11 cellular contexts compared by ENCODE assay signal in genomic region chr1:103108525-103109150, GRCh38. TPM values are rescaled to one million over a fixed set of nuclear protein-coding genes. Genes with fewer than 3 reads are reported as not detected.
DNase-seq lines count a peak whose midpoint lies in the region; ATAC-seq, FAIRE-seq and TF ChIP-seq lines count a peak whose summit lies in the region.
"Had no signal": no experiment of that assay in that cellular context is flagged by ENCODE, and none has a peak within 500 bp of the region (broad histone marks: within the 10 kb centered on the region; RNA-seq: fewer than 3 reads in every experiment).

No MANE protein-coding gene starts in this region.

- no peak for TF ChIP-seq POLR2A in adrenal gland (IDR thresholded peaks at IDR 0.05)

- H3K27me3 ChIP-seq in adrenal gland (no peaks in the 10 kb centered on the region), pancreas (no peaks in the 10 kb centered on the region)
- H3K27me3 ChIP-seq in CD4-positive, alpha-beta T cell (ENCODE audit: control insufficient read depth, insufficient read depth, low read length): peaks cover 29% of the 10 kb centered on the region

- H3K36me3 ChIP-seq in adrenal gland (replicated peaks in 1 of 2) (no peaks in the 10 kb centered on the region), pancreas (no peaks in the 10 kb centered on the region)

- CTCF ChIA-PET in CD4-positive, alpha-beta T cell (lab: Charles Lee): no interaction called here

- POLR2A ChIA-PET in CD4-positive, alpha-beta T cell (lab: Charles Lee): no interaction called here

- WGBS in adrenal gland, 4 donors: 6 to 22% (median 7%) methylated on average over 18 to 27 of the region's 27 CpGs
- 8 to 10% methylated on average over 27 of the region's 27 CpGs for WGBS in pancreas, 2 donors

- no peaks in the 10 kb centered on the region for H3K36me3 Mint-ChIP-seq in CD4-positive, alpha-beta T cell (ENCODE audit: low read depth)
- H3K36me3 Mint-ChIP-seq: CD8-positive, alpha-beta T cell had no signal

- no peak overlapping the region for H3K27ac Mint-ChIP-seq in CD4-positive, alpha-beta T cell
- H3K27ac Mint-ChIP-seq: CD8-positive, alpha-beta T cell had no signal

- ATAC-seq in left ventricle myocardium superior (peak; percentile 39), pancreas (peak; percentile 38 to 52 (median 42)), HG03139 (IDR thresholded peaks at IDR 0.05; ENCODE audit: unreplicated experiment) (no peak)
- no peak for ATAC-seq in CD4-positive, alpha-beta T cell (ENCODE audit: poor library complexity)
- ATAC-seq: CD8-positive, alpha-beta T cell had no signal

- TF ChIP-seq CTCF in AG09309 (IDR thresholded peaks at IDR 0.05; ENCODE audit: control insufficient read depth, insufficient read depth, low read depth, low read length, missing control alignments): no peak
- no peak for TF ChIP-seq CTCF in adrenal gland (IDR thresholded peaks at IDR 0.05)
- no peak for TF ChIP-seq CTCF in pancreas (IDR thresholded peaks at IDR 0.05)
- no peak for TF ChIP-seq CTCF in CD4-positive, alpha-beta T cell (IDR thresholded peaks at IDR 0.05)

- H3K27ac ChIP-seq in adrenal gland (no peak overlapping the region), pancreas (no peak overlapping the region)
- H3K27ac ChIP-seq in CD4-positive, alpha-beta T cell (ENCODE audit: low read depth, low read length): no peak overlapping the region
- H3K27ac ChIP-seq: SK-N-MC had no signal

- H3K9me3 ChIP-seq in adrenal gland (replicated peaks in 1 of 3) (no peaks in the 10 kb centered on the region), pancreas (no peaks in the 10 kb centered on the region)
- no peaks in the 10 kb centered on the region for H3K9me3 ChIP-seq in CD4-positive, alpha-beta T cell (ENCODE audit: control insufficient read depth, low read length)

- H3K27me3 Mint-ChIP-seq in CD4-positive, alpha-beta T cell: peaks cover 36% of the 10 kb centered on the region

- H3K4me3 ChIP-seq in AG09309 (ENCODE audit: control insufficient read depth, low read depth, low read length): peak overlapping the region; percentile 88
- H3K4me3 ChIP-seq in adrenal gland: peak overlapping the region in 1 of 4 donors; percentile 55
- H3K4me3 ChIP-seq in pancreas: peak overlapping the region; percentile 2 to 46 (median 19)
- H3K4me3 ChIP-seq: SK-N-MC had no signal

- FAIRE-seq in pancreas (lab: Jason Lieb, UNC): no peak
- FAIRE-seq: HTR-8/SVneo had no signal

- peaks cover 0 to 21% of the 10 kb centered on the region in 2 donors for H3K4me1 ChIP-seq in adrenal gland (replicated peaks in 1 of 2)
- no peaks in the 10 kb centered on the region for H3K4me1 ChIP-seq in pancreas

- H3K9me3 Mint-ChIP-seq in CD4-positive, alpha-beta T cell: no peaks in the 10 kb centered on the region
- H3K9me3 Mint-ChIP-seq: CD8-positive, alpha-beta T cell had no signal

- intact Hi-C loops in adrenal gland (cut with DNase I): loop anchor here (10.0 kb wide), 2 partner anchors 346 to 356 kb away; no protein-coding TSS in a partner anchor
- intact Hi-C loops in left ventricle myocardium superior (cut with micrococcal nuclease): loop anchor here (5.0 kb wide), 1 partner anchor 404 kb away; no protein-coding TSS in a partner anchor
- intact Hi-C loops in pancreas (cut with DNase I): loop anchor here in 1 of 3 donors (10.0 kb wide), 1 partner anchor 346 kb away; no protein-coding TSS in a partner anchor
- intact Hi-C loops in CD4-positive, alpha-beta T cell (cut with DNase I, micrococcal nuclease): no loop called here

- no peak overlapping the region for H3K4me3 Mint-ChIP-seq in CD4-positive, alpha-beta T cell
- H3K4me3 Mint-ChIP-seq: CD8-positive, alpha-beta T cell had no signal

- DNase-seq in AG09309 (ENCODE audit: low read depth) (no peak), adrenal gland (peak; percentile 22 to 50 (median 31)), left ventricle myocardium superior (no peak), pancreas (peak; percentile 4 to 63 (median 20)), NCI-H146 treated with DMSO at 0.1 percent for 48 hours (lab: John Stamatoyannopoulos, UW; ENCODE audit: unreplicated experiment) (no peak), amniotic stem cell (lab: John Stamatoyannopoulos, UW) (no peak)
- no peak for DNase-seq in CD4-positive, alpha-beta T cell
- DNase-seq: CD8-positive, alpha-beta T cell had no signal

- H3K4me1 Mint-ChIP-seq in CD4-positive, alpha-beta T cell (ENCODE audit: low read depth): peaks cover 13% of the 10 kb centered on the region

RNA-seq across cellular contexts. Expression of gene COL11A1, which starts 0.3 kb away (rescaled TPM):
- 1 to 10 TPM in 7 of 8 donors, under 1 TPM in 1; 0.27 to 5.6 (median 1.7) TPM for total RNA-seq in adrenal gland
- 1 to 10 TPM in 2 of 3 donors, under 1 TPM in 1; 0.99 to 3.6 (median 2.7) TPM for polyA plus RNA-seq in adrenal gland
- total RNA-seq in left ventricle myocardium superior: 0.42 TPM
- 1 to 10 TPM in 2 of 6 donors, under 1 TPM in 3, not detected in 1; 0.08 to 5.7 (median 0.25) TPM for total RNA-seq in pancreas
- under 1 TPM; 0.38 to 0.52 TPM for polyA plus RNA-seq in pancreas
- not detected for total RNA-seq in CD4-positive, alpha-beta T cell
- total RNA-seq: CD8-positive, alpha-beta T cell had no signal

Comparison
In these comparisons a context has a peak if more than half of its experiments do, and no peak if none do; other contexts are left out.
1. DNase-seq: peak in adrenal gland (7 of 7) and pancreas (6 of 6); none in AG09309 (single experiment), left ventricle myocardium superior (single experiment), NCI-H146 treated with DMSO at 0.1 percent for 48 hours (single experiment), CD4-positive, alpha-beta T cell (0 of 10) and amniotic stem cell (single experiment).
2. ATAC-seq: peak in left ventricle myocardium superior (single experiment) and pancreas (4 of 4); none in CD4-positive, alpha-beta T cell (single experiment) and HG03139 (single experiment).
3. intact Hi-C loops: an anchor here in adrenal gland (10.0 kb wide) and left ventricle myocardium superior (5.0 kb wide); none called in CD4-positive, alpha-beta T cell.